Comparison of ENCODE assay signal across 29 cellular contexts in the genomic region with DNA sequence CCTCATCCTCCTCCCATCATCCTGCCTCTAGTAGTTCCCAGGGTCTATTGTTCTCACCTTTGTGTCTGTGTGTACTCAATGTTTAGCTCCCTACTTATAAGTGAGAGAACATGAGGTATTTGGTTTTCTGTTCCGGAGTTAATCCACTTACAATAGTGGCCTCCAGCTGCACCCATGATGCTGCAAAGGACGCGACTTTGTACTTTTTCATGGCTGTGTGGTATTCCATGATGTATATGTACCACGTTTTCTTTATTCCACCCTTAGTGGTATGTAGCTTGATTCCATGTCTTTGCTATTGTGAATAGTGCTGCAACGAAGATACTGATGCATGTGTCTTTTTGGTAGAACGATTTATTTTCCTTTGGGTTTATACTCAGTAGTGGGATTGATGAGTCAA. TPM values are rescaled to one million over a fixed set of nuclear protein-coding genes. Genes with fewer than 3 reads are reported as not detected.
A peak's percentile ranks its signal among the peaks of the same experiment; 100 is the strongest.
DNase-seq lines count a peak whose midpoint lies in the region; ATAC-seq, FAIRE-seq and TF ChIP-seq lines count a peak whose summit lies in the region.
"Had no signal": no experiment of that assay in that cellular context is flagged by ENCODE, and none has a peak within 500 bp of the region (broad histone marks: within the 10 kb centered on the region; RNA-seq: fewer than 3 reads in every experiment).

No MANE protein-coding gene starts in this region.

- POLR2A ChIA-PET in MCF 10A (lab: Yijun Ruan, JAX): interaction anchor here (0.6 to 3.7 kb wide), 2 partner anchors 17 to 41 kb away, joined by 3 to 31 read pairs; a partner anchor contains a TSS
- POLR2A ChIA-PET in T-cell (lab: Charles Lee): no interaction called here

- H3K36me3 Mint-ChIP-seq in MCF 10A (ENCODE audit: insufficient read depth, unreplicated experiment): peaks cover 7% of the 10 kb centered on the region
- H3K36me3 Mint-ChIP-seq in T-cell: no peaks in the 10 kb centered on the region
- no peaks in the 10 kb centered on the region for H3K36me3 Mint-ChIP-seq in glutamatergic neuron (ENCODE audit: unreplicated experiment)
- H3K36me3 Mint-ChIP-seq in type B pancreatic cell: no peaks in the 10 kb centered on the region
- H3K36me3 Mint-ChIP-seq in endothelial cell (ENCODE audit: low read depth, unreplicated experiment): no peaks in the 10 kb centered on the region

- H3K36me3 ChIP-seq in breast epithelium (no peaks in the 10 kb centered on the region), kidney (ENCODE audit: control insufficient read depth in 1 of 2, insufficient read depth in 2 of 2, low read length in 2 of 2) (no peaks in the 10 kb centered on the region)
- H3K36me3 ChIP-seq: colonic mucosa, esophagus muscularis mucosa, left lung, pancreas had no signal

- no peak overlapping the region for H3K27ac ChIP-seq in breast epithelium
- no peak overlapping the region for H3K27ac ChIP-seq in kidney (ENCODE audit: low read depth in 2 of 2, low read length in 2 of 2)
- H3K27ac ChIP-seq: C4-2B, colonic mucosa, esophagus muscularis mucosa, hepatocyte, left lung, pancreas had no signal

- H3K9ac ChIP-seq in kidney (ENCODE audit: low read length in 2 of 2): no peak overlapping the region

- intact Hi-C loops in MCF 10A (cut with micrococcal nuclease) (no loop called here), breast epithelium (cut with DNase I; ENCODE audit: low total_unique reads) (no loop called here), kidney (cut with DNase I) (loop anchor here (10.0 kb wide), 1 partner anchor 233 kb away; no protein-coding TSS in a partner anchor)

- no peak overlapping the region for H3K27ac Mint-ChIP-seq in MCF 10A (ENCODE audit: low read depth, unreplicated experiment)
- H3K27ac Mint-ChIP-seq in T-cell: peak overlapping the region in 1 of 2 donors; percentile 24
- H3K27ac Mint-ChIP-seq in glutamatergic neuron (ENCODE audit: unreplicated experiment): no peak overlapping the region
- no peak overlapping the region for H3K27ac Mint-ChIP-seq in type B pancreatic cell
- H3K27ac Mint-ChIP-seq in endothelial cell (ENCODE audit: unreplicated experiment): no peak overlapping the region

- H3K4me3 Mint-ChIP-seq in MCF 10A (ENCODE audit: unreplicated experiment) (peak overlapping the region; percentile 19), T-cell (peak overlapping the region in 2 of 3 donors; percentile 31 to 81), glutamatergic neuron (ENCODE audit: unreplicated experiment) (peak overlapping the region; percentile 59), type B pancreatic cell (peak overlapping the region; percentile 66), endothelial cell (ENCODE audit: unreplicated experiment) (no peak overlapping the region)

- H3K9me3 Mint-ChIP-seq in MCF 10A (ENCODE audit: unreplicated experiment) (no peaks in the 10 kb centered on the region), T-cell (peaks cover 6 to 11% (median 10%) of the 10 kb centered on the region in 3 donors), glutamatergic neuron (ENCODE audit: unreplicated experiment) (peaks cover 21% of the 10 kb centered on the region), type B pancreatic cell (peaks cover 6% of the 10 kb centered on the region), endothelial cell (ENCODE audit: unreplicated experiment) (no peaks in the 10 kb centered on the region)

- TF ChIP-seq POLR2A in breast epithelium (IDR thresholded peaks at IDR 0.05): no peak

- DNase-seq in MCF 10A (ENCODE audit: unreplicated experiment) (no peak), breast epithelium (ENCODE audit: low spot score in 2 of 2) (no peak), T-cell (no peak), glutamatergic neuron (no peak), type B pancreatic cell (ENCODE audit: extremely low spot score, unreplicated experiment) (no peak), endothelial cell (ENCODE audit: low spot score) (no peak), kidney (no peak)
- DNase-seq: activated CD4-positive, alpha-beta T cell treated with anti-CD3 and anti-CD28 coated beads for 1 hour; colonic mucosa; effector memory CD8-positive, alpha-beta T cell; EL; KG1; left lung; NCI-H1694; NCI-H510A treated with DMSO at 0.1 percent for 48 hours; pancreas; right cardiac atrium; SHP77 treated with DMSO at 0.1 percent for 48 hours; stimulated activated CD4-positive, alpha-beta T cell treated with anti-CD3 and anti-CD28 coated beads, Interleukin-12 subunit alpha, Interleukin-12 subunit beta, amount 100 ng/mL, for 4 hours; stimulated activated naive CD8-positive, alpha-beta T cell treated with anti-CD3 and anti-CD28 coated beads, Interleukin-15, Interleukin-2, amounts not matched to agents 100 U/mL and 50 U/mL, for 24 hours; SW 1271 had no signal

- H3K4me3 ChIP-seq in breast epithelium (no peak overlapping the region), kidney (ENCODE audit: low read length in 2 of 2) (no peak overlapping the region)
- H3K4me3 ChIP-seq: pancreas had no signal

- H3K4me1 Mint-ChIP-seq in MCF 10A (ENCODE audit: insufficient read depth, unreplicated experiment) (peaks cover 6% of the 10 kb centered on the region), T-cell (peaks cover 12 to 24% (median 20%) of the 10 kb centered on the region in 3 donors), glutamatergic neuron (ENCODE audit: low read depth, unreplicated experiment) (peaks cover 3% of the 10 kb centered on the region), type B pancreatic cell (ENCODE audit: unreplicated experiment) (peaks cover 8% of the 10 kb centered on the region), endothelial cell (ENCODE audit: unreplicated experiment) (peaks cover 3% of the 10 kb centered on the region)

- H3K27me3 Mint-ChIP-seq in MCF 10A (ENCODE audit: insufficient read depth, unreplicated experiment) (peaks cover 14% of the 10 kb centered on the region), T-cell (peaks cover 4 to 5% of the 10 kb centered on the region in 2 donors), glutamatergic neuron (ENCODE audit: unreplicated experiment) (peaks cover 17% of the 10 kb centered on the region), type B pancreatic cell (peaks cover 87% of the 10 kb centered on the region), endothelial cell (ENCODE audit: unreplicated experiment) (peaks cover 7% of the 10 kb centered on the region)

- CTCF ChIA-PET in MCF 10A (lab: Yijun Ruan, JAX) (interaction anchor here (0.6 to 9.2 kb wide), 2 partner anchors 14 to 547 kb away, joined by 3 to 84 read pairs; no protein-coding TSS in a partner anchor), T-cell (lab: Charles Lee) (interaction anchor here in 1 of 2 donors (1.1 kb wide), 1 partner anchor 17 kb away, joined by 4 read pairs; no protein-coding TSS in a partner anchor)

- no peak for ATAC-seq in T-cell (replicated peaks in 1 of 4)
- ATAC-seq in HG02970 (IDR thresholded peaks at IDR 0.05; ENCODE audit: low FRiP score, unreplicated experiment): no peak
- ATAC-seq: right cardiac atrium; stimulated activated naive CD8-positive, alpha-beta T cell treated with anti-CD3 and anti-CD28 coated beads, Interleukin-15, Interleukin-2, amounts not matched to agents 100 U/mL and 50 U/mL, for 24 hours had no signal

- H3K27me3 ChIP-seq in breast epithelium: peaks cover 0 to 34% of the 10 kb centered on the region in 2 donors
- H3K27me3 ChIP-seq: colonic mucosa had no signal

- no TSS peak for BruUV-seq in MCF 10A (replicated peaks; lab: Mats Ljungman, UMichigan)

- H3K9me3 ChIP-seq in breast epithelium: peaks cover 0 to 19% of the 10 kb centered on the region in 2 donors
- H3K9me3 ChIP-seq in kidney (ENCODE audit: control insufficient read depth in 1 of 2, low read length in 2 of 2): peaks cover 2 to 15% of the 10 kb centered on the region in 2 donors
- H3K9me3 ChIP-seq: colonic mucosa, pancreas had no signal

- no peak for FAIRE-seq in kidney (lab: Jason Lieb, UNC)
- FAIRE-seq: bronchial epithelial cell, frontal cortex, GM12892, pancreas, TTC549 had no signal

- H3K4me1 ChIP-seq in breast epithelium (no peaks in the 10 kb centered on the region), kidney (ENCODE audit: control insufficient read depth in 1 of 2, insufficient read depth in 1 of 2, low read depth in 1 of 2, low read length in 2 of 2) (no peaks in the 10 kb centered on the region)

- TF ChIP-seq CTCF in MCF 10A (IDR thresholded peaks at IDR 0.05; ENCODE audit: unreplicated experiment) (no peak), breast epithelium (IDR thresholded peaks at IDR 0.05) (no peak), glutamatergic neuron (IDR thresholded peaks at IDR 0.05; ENCODE audit: partially characterized antibody, unreplicated experiment) (no peak), type B pancreatic cell (conservative IDR thresholded peaks at IDR 0.05) (no peak), endothelial cell (IDR thresholded peaks at IDR 0.05; ENCODE audit: unreplicated experiment) (no peak), kidney (IDR thresholded peaks at IDR 0.05; ENCODE audit: borderline replicate concordance, extremely low read depth, insufficient read depth) (no peak)

RNA-seq across cellular contexts. Expression of a gene that starts 18.5 kb away (rescaled TPM):
- total RNA-seq in MCF 10A (2022) (11.9 and 12.9 TPM in 2 replicates), breast epithelium (10 to 100 TPM; 13.8 to 19.5 (median 18.0) TPM), T-cell (10 to 100 TPM; 27.6 to 36.4 (median 35.6) TPM), glutamatergic neuron (ENCODE audit: unreplicated experiment) (15.9 TPM), type B pancreatic cell (ENCODE audit: low replicate concordance) (21.4 and 23.9 TPM in 2 replicates), endothelial cell (ENCODE audit: unreplicated experiment) (20.4 TPM), kidney (14.0 TPM)
- 11.3 TPM for polyA plus RNA-seq in kidney (ENCODE audit: insufficient read depth, low read depth, low replicate concordance)

RNA-seq across cellular contexts. Expression of a gene that starts 40.1 kb away (rescaled TPM):
- total RNA-seq in MCF 10A (2022): 71.7 and 75.4 TPM in 2 replicates
- 10 to 100 TPM; 57.0 to 96.6 (median 82.6) TPM for total RNA-seq in breast epithelium
- 10 to 100 TPM; 49.2 to 92.5 (median 62.7) TPM for total RNA-seq in T-cell
- 56.9 TPM for total RNA-seq in glutamatergic neuron (ENCODE audit: unreplicated experiment)
- total RNA-seq in type B pancreatic cell (ENCODE audit: low replicate concordance): 31.7 and 37.6 TPM in 2 replicates
- 27.2 TPM for total RNA-seq in endothelial cell (ENCODE audit: unreplicated experiment)
- 72.7 TPM for total RNA-seq in kidney
- polyA plus RNA-seq in kidney (ENCODE audit: insufficient read depth, low read depth, low replicate concordance): 49.3 TPM
